ENCODE assay signal across 1 cellular context in the genomic region with DNA sequence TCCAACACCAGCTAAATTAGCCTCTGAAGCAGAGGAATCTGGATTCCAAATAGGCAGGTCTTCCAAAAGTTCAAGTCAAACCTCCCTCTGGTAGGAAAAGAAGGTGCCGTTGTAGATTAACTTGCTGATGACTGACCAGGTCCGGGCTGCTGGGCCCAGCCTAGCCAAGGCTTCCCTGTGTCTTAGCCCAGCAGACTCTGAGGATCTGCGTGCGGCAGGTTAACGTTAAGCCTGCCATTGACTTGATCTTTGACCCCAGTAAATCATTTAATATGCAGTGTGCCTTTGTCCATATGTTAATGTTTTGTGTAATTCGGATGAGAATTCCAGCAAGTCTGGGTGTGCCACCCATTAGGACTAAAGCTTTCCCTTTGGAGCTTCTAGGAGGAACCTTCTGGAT.
TF ChIP-seq lines count a peak whose summit lies in the region.

No MANE protein-coding gene starts in this region.

TF ChIP-seq in GM12878, 131 proteins besides CTCF, POLR2A, EP300 and RAD21:
- no peak for TF ChIP-seq BCL11A (IDR thresholded peaks at IDR 0.05; ENCODE audit: low read depth, low read length)
- no peak for TF ChIP-seq RELA (IDR thresholded peaks at IDR 0.05; ENCODE audit: borderline replicate concordance, partially characterized antibody)
